18 cellular contexts compared by ENCODE assay signal in the genomic region with DNA sequence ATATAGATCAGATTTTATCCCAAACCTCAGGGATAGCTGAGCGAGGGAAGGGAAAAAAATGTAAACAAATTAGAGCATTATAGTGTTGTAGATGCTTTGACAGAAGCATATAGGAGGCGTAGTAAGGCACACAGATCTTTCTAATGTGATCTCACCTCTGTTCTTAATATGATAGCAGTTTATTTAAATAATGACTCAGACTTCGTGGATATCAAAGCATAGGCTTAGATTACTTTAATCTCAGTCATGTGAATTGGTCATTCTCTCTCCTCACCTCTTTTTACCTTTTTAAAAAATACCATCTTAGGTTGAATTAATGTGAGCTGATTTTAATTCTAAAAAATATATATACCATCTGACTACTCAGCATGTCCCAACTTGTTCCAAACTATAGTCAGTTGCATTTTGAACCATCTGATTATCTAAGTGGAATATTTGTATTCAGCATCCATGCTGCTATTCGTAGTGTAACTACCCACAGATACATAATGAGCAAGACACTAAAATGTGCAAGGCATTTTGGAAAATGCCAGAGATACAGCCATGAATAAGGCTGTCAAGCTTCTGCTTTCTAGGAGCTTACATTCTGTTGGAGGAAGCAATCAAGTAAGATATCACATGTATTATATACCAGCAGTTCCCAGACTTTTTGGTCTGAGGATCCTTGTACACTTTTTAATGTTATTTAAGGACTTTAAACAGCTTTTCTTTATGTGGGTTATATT.
DNase-seq lines count a peak whose midpoint lies in the region; ATAC-seq, FAIRE-seq and TF ChIP-seq lines count a peak whose summit lies in the region.
"Had no signal": no experiment of that assay in that cellular context is flagged by ENCODE, and none has a peak within 500 bp of the region (broad histone marks: within the 10 kb centered on the region; RNA-seq: fewer than 3 reads in every experiment).

No MANE protein-coding gene starts in this region.

- H2AFZ ChIP-seq in GM23248: no peak overlapping the region

- DNase-seq in GM23248: peak; percentile 29
- DNase-seq in NCI-H69 (lab: John Stamatoyannopoulos, UW): peak; percentile 3
- DNase-seq in pancreas: no peak
- no peak for DNase-seq in NCI-H2029 treated with DMSO at 0.1 percent for 48 hours (lab: John Stamatoyannopoulos, UW)
- DNase-seq in erythroblast (lab: John Stamatoyannopoulos, UW): no peak
- no peak for DNase-seq in GM20000 (ENCODE audit: low spot score)
- DNase-seq: activated B cell treated with CpG ODN at 0.5 μM for 24 hours; CD4-positive, alpha-beta T cell; cerebellar nuclear complex; GF-D8; hippocampal formation; Kasumi-1; left ventricle myocardium superior; NCI-H2171 treated with DMSO at 0.1 percent for 48 hours; sigmoid colon; stimulated activated naive CD4-positive, alpha-beta T cell treated with Interleukin-2 at 50 U/mL for 16 hours; SW 1271 had no signal

- in situ Hi-C loops in GM23248 (cut with MboI): no loop called here

- 69 to 82% methylated on average over 4 of the region's 4 CpGs for WGBS in GM23248 (ENCODE audit: low coverage in 1 of 2, low lambda C conversion rate in 2 of 2, missing lambda C conversion rate in 2 of 2), 2 experiments
- 60 to 69% methylated on average over 4 of the region's 4 CpGs for WGBS in pancreas, 2 donors

- H3K4me1 ChIP-seq in GM23248 (ENCODE audit: insufficient read depth): peaks cover 49% of the 10 kb centered on the region
- H3K4me1 ChIP-seq in endocrine pancreas (ENCODE audit: control insufficient read depth, insufficient read depth, low read length): peaks cover 33% of the 10 kb centered on the region
- H3K4me1 ChIP-seq in pancreas: peaks cover 23 to 40% (median 40%) of the 10 kb centered on the region in 3 donors

- H3K4me2 ChIP-seq in GM23248 (ENCODE audit: unreplicated experiment): peak overlapping the region; percentile 40

- H3K9me2 ChIP-seq in GM23248 (ENCODE audit: insufficient read depth): no peaks in the 10 kb centered on the region

- intact Hi-C loops in pancreas (cut with DNase I): no loop called here

- H3K4me3 ChIP-seq in GM23248: no peak overlapping the region
- H3K4me3 ChIP-seq in endocrine pancreas (ENCODE audit: control insufficient read depth, insufficient read depth, low read length): peak overlapping the region; percentile 14
- H3K4me3 ChIP-seq in pancreas: no peak overlapping the region
- H3K4me3 ChIP-seq: sigmoid colon had no signal

- H3K9ac ChIP-seq in GM23248 (no peak overlapping the region), endocrine pancreas (ENCODE audit: control insufficient read depth, insufficient read depth, low read length) (no peak overlapping the region)

- FAIRE-seq in pancreas (lab: Jason Lieb, UNC): no peak

- ATAC-seq in pancreas: peak in 3 of 4 donors; percentile 19 to 36 (median 32)
- ATAC-seq: left ventricle myocardium superior had no signal

- H3K9me3 ChIP-seq in GM23248 (ENCODE audit: low read depth) (no peaks in the 10 kb centered on the region), endocrine pancreas (ENCODE audit: control insufficient read depth, low read length) (no peaks in the 10 kb centered on the region), pancreas (no peaks in the 10 kb centered on the region)
- H3K9me3 ChIP-seq: sigmoid colon had no signal

- peaks cover 19% of the 10 kb centered on the region for H3F3A ChIP-seq in GM23248 (ENCODE audit: insufficient read depth)

- no peaks in the 10 kb centered on the region for H4K20me1 ChIP-seq in GM23248 (ENCODE audit: insufficient read depth)

- TF ChIP-seq POLR2A in erythroblast (IDR thresholded peaks at IDR 0.05; ENCODE audit: low read length): no peak

- TF ChIP-seq CTCF in pancreas (IDR thresholded peaks at IDR 0.05): no peak
- TF ChIP-seq CTCF in GM20000 (IDR thresholded peaks at IDR 0.05; ENCODE audit: extremely low read depth, missing control alignments): no peak

- H3K79me2 ChIP-seq in GM23248 (ENCODE audit: insufficient read depth): peaks cover 72% of the 10 kb centered on the region

- no peaks in the 10 kb centered on the region for H3K27me3 ChIP-seq in GM23248 (replicated peaks; ENCODE audit: insufficient read depth)
- no peaks in the 10 kb centered on the region for H3K27me3 ChIP-seq in endocrine pancreas (ENCODE audit: control insufficient read depth, insufficient read depth, low read length)
- no peaks in the 10 kb centered on the region for H3K27me3 ChIP-seq in pancreas
- H3K27me3 ChIP-seq: sigmoid colon had no signal

- H3K27ac ChIP-seq in GM23248 (0 out of 2 replicates have a peak overlapping the region, but pooled peaks have one; percentile 0), pancreas (no peak overlapping the region)
- H3K27ac ChIP-seq: sigmoid colon had no signal

- H3K36me3 ChIP-seq in GM23248 (ENCODE audit: low read depth) (no peaks in the 10 kb centered on the region), endocrine pancreas (ENCODE audit: control insufficient read depth, insufficient read depth, low read length) (no peaks in the 10 kb centered on the region), pancreas (no peaks in the 10 kb centered on the region)
- H3K36me3 ChIP-seq: sigmoid colon had no signal

Comparison
In these comparisons a context has a peak if more than half of its experiments do, and no peak if none do; other contexts are left out.
1. DNase-seq: peak in GM23248 (single experiment) and NCI-H69 (single experiment); none in pancreas (0 of 6), NCI-H2029 treated with DMSO at 0.1 percent for 48 hours (single experiment), erythroblast (0 of 2) and GM20000 (single experiment).